Comparison of ENCODE assay signal across 1 cellular context in the genomic region with DNA sequence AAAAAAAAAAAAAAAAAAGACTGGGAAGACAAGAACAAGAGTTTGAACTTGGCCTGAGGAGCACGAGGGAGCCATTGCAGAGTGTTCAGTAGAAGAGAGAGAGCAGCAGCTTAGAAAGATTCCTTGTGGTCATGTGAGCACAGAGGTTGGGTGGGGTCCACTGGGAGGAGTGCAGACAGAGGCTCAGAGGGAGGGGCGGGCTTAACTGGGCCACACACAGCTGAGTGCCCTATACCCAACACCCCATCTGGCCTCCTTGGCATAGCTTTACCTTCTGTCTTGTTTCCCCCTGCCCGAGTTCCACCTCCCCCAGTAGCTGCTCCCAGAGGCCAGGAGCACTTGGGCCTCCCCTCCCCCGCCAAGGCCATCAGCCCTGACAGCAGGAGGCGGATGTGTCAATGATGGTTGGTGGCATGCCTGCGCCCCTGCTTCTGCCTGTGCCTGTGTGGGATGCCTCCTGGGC.
TF ChIP-seq lines count a peak whose summit lies in the region.

No MANE protein-coding gene starts in this region.

TF ChIP-seq in IMR-90, 13 proteins besides CTCF, POLR2A, EP300 and RAD21 (continued from another document):
- TF ChIP-seq NFE2L2 (IDR thresholded peaks at IDR 0.05; ENCODE audit: low read depth, low read length), result no peak
- TF ChIP-seq CEBPB (IDR thresholded peaks at IDR 0.05; ENCODE audit: low read depth, low read length), result no peak
